Comparison of ENCODE assay signal across 1 cellular context in the genomic region with DNA sequence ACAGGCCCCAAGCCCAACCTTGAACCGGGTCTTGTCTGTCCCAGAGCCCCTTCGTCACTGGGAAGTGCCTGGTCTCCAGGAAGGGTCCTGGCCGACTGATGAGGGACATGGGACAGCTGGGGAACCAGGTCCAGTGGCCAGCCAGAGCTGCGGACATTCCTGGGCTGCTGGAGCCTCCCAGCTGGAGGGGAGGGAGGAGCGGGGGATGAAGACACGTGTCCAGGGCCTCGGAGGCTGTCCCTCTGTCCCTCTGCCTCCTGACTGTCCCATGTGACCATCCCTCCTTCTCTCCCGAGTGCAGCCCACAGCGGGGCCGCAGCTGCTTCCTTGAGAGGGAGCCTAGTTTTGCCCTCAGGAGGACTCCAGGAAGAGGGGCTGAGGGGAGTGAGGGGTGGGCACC.
TF ChIP-seq lines count a peak whose summit lies in the region.

No MANE protein-coding gene starts in this region.

TF ChIP-seq in HepG2, 621 proteins besides CTCF, POLR2A, EP300 and RAD21 (continued from another document and continues in another):
- TF ChIP-seq, protein P1, sequence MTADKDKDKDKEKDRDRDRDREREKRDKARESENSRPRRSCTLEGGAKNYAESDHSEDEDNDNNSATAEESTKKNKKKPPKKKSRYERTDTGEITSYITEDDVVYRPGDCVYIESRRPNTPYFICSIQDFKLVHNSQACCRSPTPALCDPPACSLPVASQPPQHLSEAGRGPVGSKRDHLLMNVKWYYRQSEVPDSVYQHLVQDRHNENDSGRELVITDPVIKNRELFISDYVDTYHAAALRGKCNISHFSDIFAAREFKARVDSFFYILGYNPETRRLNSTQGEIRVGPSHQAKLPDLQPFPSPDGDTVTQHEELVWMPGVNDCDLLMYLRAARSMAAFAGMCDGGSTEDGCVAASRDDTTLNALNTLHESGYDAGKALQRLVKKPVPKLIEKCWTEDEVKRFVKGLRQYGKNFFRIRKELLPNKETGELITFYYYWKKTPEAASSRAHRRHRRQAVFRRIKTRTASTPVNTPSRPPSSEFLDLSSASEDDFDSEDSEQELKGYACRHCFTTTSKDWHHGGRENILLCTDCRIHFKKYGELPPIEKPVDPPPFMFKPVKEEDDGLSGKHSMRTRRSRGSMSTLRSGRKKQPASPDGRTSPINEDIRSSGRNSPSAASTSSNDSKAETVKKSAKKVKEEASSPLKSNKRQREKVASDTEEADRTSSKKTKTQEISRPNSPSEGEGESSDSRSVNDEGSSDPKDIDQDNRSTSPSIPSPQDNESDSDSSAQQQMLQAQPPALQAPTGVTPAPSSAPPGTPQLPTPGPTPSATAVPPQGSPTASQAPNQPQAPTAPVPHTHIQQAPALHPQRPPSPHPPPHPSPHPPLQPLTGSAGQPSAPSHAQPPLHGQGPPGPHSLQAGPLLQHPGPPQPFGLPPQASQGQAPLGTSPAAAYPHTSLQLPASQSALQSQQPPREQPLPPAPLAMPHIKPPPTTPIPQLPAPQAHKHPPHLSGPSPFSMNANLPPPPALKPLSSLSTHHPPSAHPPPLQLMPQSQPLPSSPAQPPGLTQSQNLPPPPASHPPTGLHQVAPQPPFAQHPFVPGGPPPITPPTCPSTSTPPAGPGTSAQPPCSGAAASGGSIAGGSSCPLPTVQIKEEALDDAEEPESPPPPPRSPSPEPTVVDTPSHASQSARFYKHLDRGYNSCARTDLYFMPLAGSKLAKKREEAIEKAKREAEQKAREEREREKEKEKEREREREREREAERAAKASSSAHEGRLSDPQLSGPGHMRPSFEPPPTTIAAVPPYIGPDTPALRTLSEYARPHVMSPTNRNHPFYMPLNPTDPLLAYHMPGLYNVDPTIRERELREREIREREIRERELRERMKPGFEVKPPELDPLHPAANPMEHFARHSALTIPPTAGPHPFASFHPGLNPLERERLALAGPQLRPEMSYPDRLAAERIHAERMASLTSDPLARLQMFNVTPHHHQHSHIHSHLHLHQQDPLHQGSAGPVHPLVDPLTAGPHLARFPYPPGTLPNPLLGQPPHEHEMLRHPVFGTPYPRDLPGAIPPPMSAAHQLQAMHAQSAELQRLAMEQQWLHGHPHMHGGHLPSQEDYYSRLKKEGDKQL (CRISPR knock-in tag; IDR thresholded peaks at IDR 0.05; ENCODE audit: low read depth) = no peak
- TF ChIP-seq, protein P2, sequence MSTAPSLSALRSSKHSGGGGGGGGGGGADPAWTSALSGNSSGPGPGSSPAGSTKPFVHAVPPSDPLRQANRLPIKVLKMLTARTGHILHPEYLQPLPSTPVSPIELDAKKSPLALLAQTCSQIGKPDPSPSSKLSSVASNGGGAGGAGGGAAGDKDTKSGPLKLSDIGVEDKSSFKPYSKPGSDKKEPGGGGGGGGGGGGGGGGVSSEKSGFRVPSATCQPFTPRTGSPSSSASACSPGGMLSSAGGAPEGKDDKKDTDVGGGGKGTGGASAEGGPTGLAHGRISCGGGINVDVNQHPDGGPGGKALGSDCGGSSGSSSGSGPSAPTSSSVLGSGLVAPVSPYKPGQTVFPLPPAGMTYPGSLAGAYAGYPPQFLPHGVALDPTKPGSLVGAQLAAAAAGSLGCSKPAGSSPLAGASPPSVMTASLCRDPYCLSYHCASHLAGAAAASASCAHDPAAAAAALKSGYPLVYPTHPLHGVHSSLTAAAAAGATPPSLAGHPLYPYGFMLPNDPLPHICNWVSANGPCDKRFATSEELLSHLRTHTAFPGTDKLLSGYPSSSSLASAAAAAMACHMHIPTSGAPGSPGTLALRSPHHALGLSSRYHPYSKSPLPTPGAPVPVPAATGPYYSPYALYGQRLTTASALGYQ (CRISPR knock-in tag; IDR thresholded peaks at IDR 0.05) = no peak
- TF ChIP-seq ARNT2 (CRISPR knock-in tag; IDR thresholded peaks at IDR 0.05; ENCODE audit: low read depth) = no peak
- TF ChIP-seq, protein P3, sequence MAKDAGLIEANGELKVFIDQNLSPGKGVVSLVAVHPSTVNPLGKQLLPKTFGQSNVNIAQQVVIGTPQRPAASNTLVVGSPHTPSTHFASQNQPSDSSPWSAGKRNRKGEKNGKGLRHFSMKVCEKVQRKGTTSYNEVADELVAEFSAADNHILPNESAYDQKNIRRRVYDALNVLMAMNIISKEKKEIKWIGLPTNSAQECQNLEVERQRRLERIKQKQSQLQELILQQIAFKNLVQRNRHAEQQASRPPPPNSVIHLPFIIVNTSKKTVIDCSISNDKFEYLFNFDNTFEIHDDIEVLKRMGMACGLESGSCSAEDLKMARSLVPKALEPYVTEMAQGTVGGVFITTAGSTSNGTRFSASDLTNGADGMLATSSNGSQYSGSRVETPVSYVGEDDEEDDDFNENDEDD (CRISPR knock-in tag; IDR thresholded peaks at IDR 0.05; ENCODE audit: borderline replicate concordance) = peak; percentile 70; the same call in 1 of the 2 replicates
- peak; percentile 42; the same call in 1 of the 3 replicates for TF ChIP-seq MXI1 (IDR thresholded peaks at IDR 0.05; ENCODE audit: borderline replicate concordance, low read depth, low read length)
- no peak for TF ChIP-seq BRCA1 (CRISPR knock-in tag; IDR thresholded peaks at IDR 0.05)
- no peak for TF ChIP-seq ZNF329 (CRISPR knock-in tag; IDR thresholded peaks at IDR 0.05; ENCODE audit: low read depth)
- TF ChIP-seq ZSCAN29 (CRISPR knock-in tag; conservative IDR thresholded peaks at IDR 0.05) = no peak
- TF ChIP-seq, protein P4, sequence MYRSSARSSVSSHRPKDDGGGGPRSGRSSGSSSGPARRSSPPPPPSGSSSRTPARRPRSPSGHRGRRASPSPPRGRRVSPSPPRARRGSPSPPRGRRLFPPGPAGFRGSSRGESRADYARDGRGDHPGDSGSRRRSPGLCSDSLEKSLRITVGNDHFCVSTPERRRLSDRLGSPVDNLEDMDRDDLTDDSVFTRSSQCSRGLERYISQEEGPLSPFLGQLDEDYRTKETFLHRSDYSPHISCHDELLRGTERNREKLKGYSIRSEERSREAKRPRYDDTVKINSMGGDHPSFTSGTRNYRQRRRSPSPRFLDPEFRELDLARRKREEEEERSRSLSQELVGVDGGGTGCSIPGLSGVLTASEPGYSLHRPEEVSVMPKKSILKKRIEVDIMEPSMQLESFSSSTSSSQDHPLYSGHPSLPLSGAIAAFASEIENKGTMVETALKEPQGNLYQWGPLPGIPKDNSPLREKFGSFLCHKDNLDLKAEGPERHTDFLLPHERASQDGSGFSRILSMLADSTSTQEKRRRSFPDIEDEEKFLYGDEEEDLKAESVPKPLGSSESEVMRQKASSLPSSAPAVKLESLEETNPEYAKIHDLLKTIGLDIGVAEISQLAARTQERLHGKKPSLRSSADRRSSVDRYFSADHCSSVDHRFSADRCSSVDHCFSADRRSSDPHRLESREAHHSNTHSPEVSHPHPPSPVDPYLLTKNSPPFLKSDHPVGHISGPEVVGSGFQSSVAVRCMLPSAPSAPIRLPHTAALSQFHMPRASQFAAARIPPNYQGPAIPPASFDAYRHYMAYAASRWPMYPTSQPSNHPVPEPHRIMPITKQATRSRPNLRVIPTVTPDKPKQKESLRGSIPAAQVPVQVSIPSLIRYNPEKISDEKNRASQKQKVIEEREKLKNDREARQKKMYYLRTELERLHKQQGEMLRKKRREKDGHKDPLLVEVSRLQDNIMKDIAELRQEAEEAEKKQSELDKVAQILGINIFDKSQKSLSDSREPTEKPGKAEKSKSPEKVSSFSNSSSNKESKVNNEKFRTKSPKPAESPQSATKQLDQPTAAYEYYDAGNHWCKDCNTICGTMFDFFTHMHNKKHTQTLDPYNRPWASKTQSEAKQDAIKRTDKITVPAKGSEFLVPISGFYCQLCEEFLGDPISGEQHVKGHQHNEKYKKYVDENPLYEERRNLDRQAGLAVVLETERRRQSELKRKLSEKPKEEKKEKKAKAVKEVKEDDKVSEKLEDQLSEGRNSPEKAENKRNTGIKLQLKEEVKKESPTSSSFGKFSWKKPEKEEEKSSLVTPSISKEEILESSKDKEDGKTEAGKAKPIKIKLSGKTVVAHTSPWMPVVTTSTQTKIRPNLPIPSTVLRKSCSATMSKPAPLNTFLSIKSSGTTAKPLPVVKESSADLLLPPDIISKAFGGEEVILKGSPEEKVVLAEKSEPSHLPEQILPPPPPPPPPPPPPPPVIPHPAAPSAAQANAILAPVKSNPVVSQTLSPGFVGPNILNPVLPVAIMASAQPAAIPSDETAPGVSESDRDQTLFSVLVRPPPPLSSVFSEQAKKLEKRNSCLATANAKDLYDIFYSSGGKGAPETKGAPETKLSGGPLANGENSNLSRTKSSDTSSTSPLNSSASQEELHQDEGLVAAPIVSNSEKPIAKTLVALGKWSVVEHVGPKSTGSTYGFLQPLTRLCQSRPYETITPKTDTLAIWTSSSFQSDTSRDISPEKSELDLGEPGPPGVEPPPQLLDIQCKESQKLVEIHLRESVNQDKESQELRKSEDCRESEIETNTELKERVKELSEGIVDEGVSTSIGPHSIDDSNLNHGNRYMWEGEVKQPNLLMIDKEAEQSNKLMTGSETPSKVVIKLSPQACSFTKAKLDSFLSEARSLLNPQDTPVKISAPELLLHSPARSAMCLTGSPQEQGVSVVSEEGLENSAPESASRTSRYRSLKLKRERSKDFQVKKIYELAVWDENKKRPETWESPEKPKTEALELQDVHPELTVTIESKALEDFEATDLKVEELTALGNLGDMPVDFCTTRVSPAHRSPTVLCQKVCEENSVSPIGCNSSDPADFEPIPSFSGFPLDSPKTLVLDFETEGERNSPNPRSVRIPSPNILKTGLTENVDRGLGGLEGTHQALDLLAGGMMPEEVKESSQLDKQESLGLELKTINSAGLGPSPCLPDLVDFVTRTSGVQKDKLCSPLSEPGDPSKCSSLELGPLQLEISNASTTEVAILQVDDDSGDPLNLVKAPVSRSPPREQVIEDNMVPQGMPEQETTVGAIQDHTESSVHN (CRISPR knock-in tag; IDR thresholded peaks at IDR 0.05) = no peak
- TF ChIP-seq ZNF557 (CRISPR knock-in tag; IDR thresholded peaks at IDR 0.05) = no peak
- no peak for TF ChIP-seq HNF4G (IDR thresholded peaks at IDR 0.05; ENCODE audit: borderline replicate concordance, low read depth, low read length)
- no peak for TF ChIP-seq HNF4G (CRISPR knock-in tag; IDR thresholded peaks at IDR 0.05; ENCODE audit: borderline replicate concordance, low read depth)
- no peak for TF ChIP-seq NFIB (CRISPR knock-in tag; IDR thresholded peaks at IDR 0.05; ENCODE audit: borderline replicate concordance)
- no peak for TF ChIP-seq RFXAP (CRISPR knock-in tag; IDR thresholded peaks at IDR 0.05; ENCODE audit: borderline replicate concordance)
- TF ChIP-seq TEAD3 (CRISPR knock-in tag; optimal IDR thresholded peaks at IDR 0.05; ENCODE audit: borderline replicate concordance) = peak; percentile 94
- no peak for TF ChIP-seq ZNF510 (CRISPR knock-in tag; IDR thresholded peaks at IDR 0.05; ENCODE audit: low read depth)
- no peak for TF ChIP-seq ZNF101 (CRISPR knock-in tag; IDR thresholded peaks at IDR 0.05; ENCODE audit: borderline replicate concordance, low read depth)
- TF ChIP-seq ZNF350 (CRISPR knock-in tag; IDR thresholded peaks at IDR 0.05; ENCODE audit: borderline replicate concordance, low read depth) = no peak
- TF ChIP-seq, protein P5, sequence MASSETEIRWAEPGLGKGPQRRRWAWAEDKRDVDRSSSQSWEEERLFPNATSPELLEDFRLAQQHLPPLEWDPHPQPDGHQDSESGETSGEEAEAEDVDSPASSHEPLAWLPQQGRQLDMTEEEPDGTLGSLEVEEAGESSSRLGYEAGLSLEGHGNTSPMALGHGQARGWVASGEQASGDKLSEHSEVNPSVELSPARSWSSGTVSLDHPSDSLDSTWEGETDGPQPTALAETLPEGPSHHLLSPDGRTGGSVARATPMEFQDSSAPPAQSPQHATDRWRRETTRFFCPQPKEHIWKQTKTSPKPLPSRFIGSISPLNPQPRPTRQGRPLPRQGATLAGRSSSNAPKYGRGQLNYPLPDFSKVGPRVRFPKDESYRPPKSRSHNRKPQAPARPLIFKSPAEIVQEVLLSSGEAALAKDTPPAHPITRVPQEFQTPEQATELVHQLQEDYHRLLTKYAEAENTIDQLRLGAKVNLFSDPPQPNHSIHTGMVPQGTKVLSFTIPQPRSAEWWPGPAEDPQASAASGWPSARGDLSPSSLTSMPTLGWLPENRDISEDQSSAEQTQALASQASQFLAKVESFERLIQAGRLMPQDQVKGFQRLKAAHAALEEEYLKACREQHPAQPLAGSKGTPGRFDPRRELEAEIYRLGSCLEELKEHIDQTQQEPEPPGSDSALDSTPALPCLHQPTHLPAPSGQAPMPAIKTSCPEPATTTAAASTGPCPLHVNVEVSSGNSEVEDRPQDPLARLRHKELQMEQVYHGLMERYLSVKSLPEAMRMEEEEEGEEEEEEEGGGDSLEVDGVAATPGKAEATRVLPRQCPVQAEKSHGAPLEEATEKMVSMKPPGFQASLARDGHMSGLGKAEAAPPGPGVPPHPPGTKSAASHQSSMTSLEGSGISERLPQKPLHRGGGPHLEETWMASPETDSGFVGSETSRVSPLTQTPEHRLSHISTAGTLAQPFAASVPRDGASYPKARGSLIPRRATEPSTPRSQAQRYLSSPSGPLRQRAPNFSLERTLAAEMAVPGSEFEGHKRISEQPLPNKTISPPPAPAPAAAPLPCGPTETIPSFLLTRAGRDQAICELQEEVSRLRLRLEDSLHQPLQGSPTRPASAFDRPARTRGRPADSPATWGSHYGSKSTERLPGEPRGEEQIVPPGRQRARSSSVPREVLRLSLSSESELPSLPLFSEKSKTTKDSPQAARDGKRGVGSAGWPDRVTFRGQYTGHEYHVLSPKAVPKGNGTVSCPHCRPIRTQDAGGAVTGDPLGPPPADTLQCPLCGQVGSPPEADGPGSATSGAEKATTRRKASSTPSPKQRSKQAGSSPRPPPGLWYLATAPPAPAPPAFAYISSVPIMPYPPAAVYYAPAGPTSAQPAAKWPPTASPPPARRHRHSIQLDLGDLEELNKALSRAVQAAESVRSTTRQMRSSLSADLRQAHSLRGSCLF (CRISPR knock-in tag; IDR thresholded peaks at IDR 0.05; ENCODE audit: borderline replicate concordance) = no peak
- no peak for TF ChIP-seq MBD4 (IDR thresholded peaks at IDR 0.05; ENCODE audit: borderline replicate concordance, low read length)
- no peak for TF ChIP-seq ELF3 (CRISPR knock-in tag; IDR thresholded peaks at IDR 0.05)
- TF ChIP-seq, protein P6, sequence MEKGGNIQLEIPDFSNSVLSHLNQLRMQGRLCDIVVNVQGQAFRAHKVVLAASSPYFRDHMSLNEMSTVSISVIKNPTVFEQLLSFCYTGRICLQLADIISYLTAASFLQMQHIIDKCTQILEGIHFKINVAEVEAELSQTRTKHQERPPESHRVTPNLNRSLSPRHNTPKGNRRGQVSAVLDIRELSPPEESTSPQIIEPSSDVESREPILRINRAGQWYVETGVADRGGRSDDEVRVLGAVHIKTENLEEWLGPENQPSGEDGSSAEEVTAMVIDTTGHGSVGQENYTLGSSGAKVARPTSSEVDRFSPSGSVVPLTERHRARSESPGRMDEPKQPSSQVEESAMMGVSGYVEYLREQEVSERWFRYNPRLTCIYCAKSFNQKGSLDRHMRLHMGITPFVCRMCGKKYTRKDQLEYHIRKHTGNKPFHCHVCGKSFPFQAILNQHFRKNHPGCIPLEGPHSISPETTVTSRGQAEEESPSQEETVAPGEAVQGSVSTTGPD (CRISPR knock-in tag; IDR thresholded peaks at IDR 0.05) = no peak
- no peak for TF ChIP-seq PHF20 (CRISPR knock-in tag; IDR thresholded peaks at IDR 0.05)
- TF ChIP-seq ZNF550 (CRISPR knock-in tag; IDR thresholded peaks at IDR 0.05; ENCODE audit: borderline replicate concordance) = no peak
- TF ChIP-seq PRMT3 (CRISPR knock-in tag; IDR thresholded peaks at IDR 0.05; ENCODE audit: borderline replicate concordance, low read depth) = no peak
- no peak for TF ChIP-seq PAWR (CRISPR knock-in tag; IDR thresholded peaks at IDR 0.05; ENCODE audit: borderline replicate concordance)
- TF ChIP-seq NCOA1 (CRISPR knock-in tag; IDR thresholded peaks at IDR 0.05) = no peak
- TF ChIP-seq SIN3A (IDR thresholded peaks at IDR 0.05; ENCODE audit: borderline replicate concordance, low read depth, low read length) = no peak
